In genomic region chr7:47379629-47380324, GRCh38 we compare ENCODE assay signal across 8 cellular contexts.
DNase-seq lines count a peak whose midpoint lies in the region; ATAC-seq, FAIRE-seq and TF ChIP-seq lines count a peak whose summit lies in the region.

No MANE protein-coding gene starts in this region.

- peak; percentile 8; the same call in 2 of the 3 replicates for ATAC-seq in HepG2
- ATAC-seq in HG02840 (IDR thresholded peaks at IDR 0.05; ENCODE audit: low FRiP score, unreplicated experiment): no peak
- no peak for ATAC-seq in HG03571 (IDR thresholded peaks at IDR 0.05; ENCODE audit: unreplicated experiment)

- H3K27ac ChIP-seq in coronary artery: peak overlapping the region in 1 of 2 donors; percentile 64
- peak overlapping the region; percentile 13 for H3K27ac ChIP-seq in HepG2 (ENCODE audit: extremely low read length, insufficient read depth, low read length)
- peak overlapping the region in 3 of 4 donors; percentile 74 to 84 (median 76) for H3K27ac ChIP-seq in tibial nerve

- in situ Hi-C loops in HepG2 (cut with HindIII; ENCODE audit: extremely low pct_ligation_motif_present, low pct_unique_long_range_greater_than_20kb): no loop called here

- H3K4me3 ChIP-seq in coronary artery: peak overlapping the region; percentile 49
- no peak overlapping the region for H3K4me3 ChIP-seq in HepG2 (replicated peaks in 1 of 3; ENCODE audit: insufficient read depth in 1 of 3, low read depth in 2 of 3, low read length in 3 of 3)
- H3K4me3 ChIP-seq in tibial nerve: peak overlapping the region in 1 of 4 donors; percentile 21

- no peak overlapping the region for H2AFZ ChIP-seq in HepG2 (ENCODE audit: low read length)

- H3K27me3 ChIP-seq in HepG2 (ENCODE audit: control insufficient read depth in 1 of 2, insufficient read depth in 2 of 2, low read length in 2 of 2) (no peaks in the 10 kb centered on the region), tibial nerve (no peaks in the 10 kb centered on the region)

- TF ChIP-seq CTCF in coronary artery (IDR thresholded peaks at IDR 0.05) (no peak), HepG2 (CRISPR knock-in tag; IDR thresholded peaks at IDR 0.05) (no peak), tibial nerve (IDR thresholded peaks at IDR 0.05) (no peak)

- no TSS peak for BruUV-seq in HepG2 (replicated peaks; lab: Mats Ljungman, UMichigan)

- peak; percentile 65; the same call in 1 of the 2 replicates for TF ChIP-seq EP300 in Ishikawa (IDR thresholded peaks at IDR 0.05; ENCODE audit: borderline replicate concordance)
- TF ChIP-seq EP300 in HepG2 (IDR thresholded peaks at IDR 0.05; ENCODE audit: low read depth in 2 of 2, low read length in 2 of 2): no peak
- no peak for TF ChIP-seq EP300 in HepG2 (CRISPR knock-in tag; IDR thresholded peaks at IDR 0.05; ENCODE audit: borderline replicate concordance)
- TF ChIP-seq EP300 in tibial nerve (IDR thresholded peaks at IDR 0.05): no peak

- POLR2A ChIA-PET in HepG2 (lab: Yijun Ruan, JAX): no interaction called here

- peaks cover 7% of the 10 kb centered on the region for H3K79me2 ChIP-seq in HepG2 (ENCODE audit: insufficient read depth, low read length)

- intact Hi-C loops in HepG2 (cut with micrococcal nuclease; ENCODE audit: unreplicated experiment): loop anchor here (10.0 kb wide), 1 partner anchor 115 kb away; no protein-coding TSS in a partner anchor

- TF ChIP-seq RAD21 in Ishikawa (IDR thresholded peaks at IDR 0.05; ENCODE audit: low read depth): no peak
- no peak for TF ChIP-seq RAD21 in HepG2 (CRISPR knock-in tag; IDR thresholded peaks at IDR 0.05)

- H3K9ac ChIP-seq in HepG2 (ENCODE audit: insufficient read depth, low read depth, low read length): no peak overlapping the region

- H3K36me3 ChIP-seq in HepG2 (replicated peaks in 1 of 2; ENCODE audit: control insufficient read depth in 1 of 2, insufficient read depth in 2 of 2, low read length in 2 of 2) (peaks cover 19 to 78% of the 10 kb centered on the region in 2 experiments), tibial nerve (no peaks in the 10 kb centered on the region)

- peak; percentile 81 for DNase-seq in coronary artery (ENCODE audit: low spot score)
- DNase-seq in HepG2 (ENCODE audit: low spot score): no peak
- DNase-seq in tibial nerve (ENCODE audit: low spot score in 2 of 2): peak in 1 of 2 donors; percentile 44
- no peak for DNase-seq in DMS53 (lab: John Stamatoyannopoulos, UW)
- DNase-seq in central memory CD4-positive, alpha-beta T cell: no peak

- CTCF ChIA-PET in HepG2 (lab: Yijun Ruan, JAX; ENCODE audit: low intra/inter-chr PET ratio, low total read pairs): no interaction called here

- WGBS in HepG2 (ENCODE audit: low lambda C conversion rate): 96% methylated on average over 16 of the region's 20 CpGs
- WGBS in tibial nerve, 2 donors: 16 to 28% methylated on average over 12 to 13 of the region's 20 CpGs

- no peak for FAIRE-seq in HepG2 (lab: Jason Lieb, UNC)

- peaks cover 45% of the 10 kb centered on the region for H3K4me1 ChIP-seq in HepG2 (ENCODE audit: insufficient read depth, low read length)
- peaks cover 0 to 71% (median 24%) of the 10 kb centered on the region in 4 donors for H3K4me1 ChIP-seq in tibial nerve

- H4K20me1 ChIP-seq in HepG2 (ENCODE audit: insufficient read depth, low read length): peaks cover 52% of the 10 kb centered on the region

- H3K9me3 ChIP-seq in HepG2 (ENCODE audit: low read length): no peaks in the 10 kb centered on the region
- H3K9me3 ChIP-seq in tibial nerve: no peaks in the 10 kb centered on the region

- no peak overlapping the region for H3K4me2 ChIP-seq in HepG2 (ENCODE audit: low read depth, low read length)

- TF ChIP-seq POLR2A in HepG2 (IDR thresholded peaks at IDR 0.05; ENCODE audit: insufficient read depth in 1 of 2, low read depth in 2 of 2, low read length in 2 of 2) (no peak), tibial nerve (IDR thresholded peaks at IDR 0.05) (no peak)

TF ChIP-seq in Ishikawa, 13 proteins besides CTCF, POLR2A, EP300 and RAD21 (continues in another document):
- TF ChIP-seq MAX (IDR thresholded peaks at IDR 0.05) (0 out of 2 replicates have a peak, but pooled peaks have one; percentile 29), FOXM1 (IDR thresholded peaks at IDR 0.05; ENCODE audit: borderline replicate concordance, low read depth) (no peak), TEAD4 (IDR thresholded peaks at IDR 0.05) (peak; percentile 90), YY1 (IDR thresholded peaks at IDR 0.05; ENCODE audit: low read depth) (no peak), TCF12 (IDR thresholded peaks at IDR 0.05; ENCODE audit: low read depth) (peak; percentile 49; the same call in 1 of the 2 replicates), USF1 (IDR thresholded peaks at IDR 0.05) (no peak), CREB1 (IDR thresholded peaks at IDR 0.05; ENCODE audit: low read depth) (no peak)

TF ChIP-seq in HepG2, 621 proteins besides CTCF, POLR2A, EP300 and RAD21:
- TF ChIP-seq ZNF333 (CRISPR knock-in tag; IDR thresholded peaks at IDR 0.05; ENCODE audit: borderline replicate concordance): no peak
- TF ChIP-seq AGO2 (optimal IDR thresholded peaks at IDR 0.05; ENCODE audit: low read depth, low read length): peak; percentile 83
- TF ChIP-seq ZBTB33 (CRISPR knock-in tag; IDR thresholded peaks at IDR 0.05): peak; percentile 96
- TF ChIP-seq SPEN (CRISPR knock-in tag; IDR thresholded peaks at IDR 0.05; ENCODE audit: low read depth): no peak
- TF ChIP-seq RXRA (CRISPR knock-in tag; IDR thresholded peaks at IDR 0.05): 0 out of 2 replicates have a peak, but pooled peaks have one; percentile 10
- peak; percentile 30 for TF ChIP-seq RBM22 (optimal IDR thresholded peaks at IDR 0.05; ENCODE audit: low read length)
